In the genomic region with DNA sequence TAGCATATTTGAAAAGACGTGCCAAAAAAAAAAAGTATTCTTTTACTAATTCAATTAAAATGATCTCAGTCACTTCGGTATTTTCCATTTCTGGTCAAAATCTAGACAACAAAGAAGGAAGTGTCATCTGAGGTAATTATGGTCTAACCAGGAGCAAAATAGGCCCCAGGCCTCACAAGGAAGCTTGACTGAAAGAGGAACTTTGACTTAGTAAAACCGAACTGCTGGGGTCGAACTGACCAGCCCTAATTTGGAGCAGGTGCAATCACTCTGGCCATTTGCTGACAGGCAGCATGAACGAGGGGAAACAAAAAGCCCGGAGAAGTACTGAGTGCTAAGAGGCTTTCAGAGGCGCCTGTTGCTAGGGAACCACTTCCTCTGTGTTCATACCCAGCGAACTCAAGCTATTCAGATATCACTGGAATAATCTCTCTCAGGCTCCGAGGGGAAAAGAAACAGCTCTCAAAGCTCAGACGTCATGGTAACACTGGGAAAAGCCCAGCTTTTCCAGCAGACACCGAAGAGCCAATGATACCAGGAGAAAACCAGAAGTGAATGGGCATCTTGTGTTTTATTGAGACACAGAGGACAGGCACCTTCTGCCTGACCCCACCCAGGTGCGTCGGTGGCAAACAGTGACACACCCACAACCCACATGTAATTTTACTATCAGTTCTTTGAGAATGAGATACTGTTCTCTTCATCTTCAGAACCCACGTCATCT, we compare ENCODE assay signal across 8 cellular contexts.
A peak's percentile ranks its signal among the peaks of the same experiment; 100 is the strongest.
DNase-seq lines count a peak whose midpoint lies in the region; ATAC-seq and TF ChIP-seq lines count a peak whose summit lies in the region.

No MANE protein-coding gene starts in this region.

- no peak for TF ChIP-seq CTCF in endodermal cell (conservative IDR thresholded peaks at IDR 0.05)

- H3K9me3 ChIP-seq in endodermal cell (ENCODE audit: control insufficient read depth, low read length) (peaks cover under 1% of the 10 kb centered on the region), muscle layer of duodenum (ENCODE audit: control insufficient read depth in 1 of 2, low read length in 2 of 2) (no peaks in the 10 kb centered on the region)

- 44 to 70% methylated on average over 11 to 14 of the region's 14 CpGs for WGBS in endodermal cell (ENCODE audit: insufficient coverage in 1 of 2, insufficient read length in 1 of 2), 2 experiments

- H3K4me1 Mint-ChIP-seq in endodermal cell, result peaks cover 48% of the 10 kb centered on the region

- no peaks in the 10 kb centered on the region for H3K27me3 Mint-ChIP-seq in endodermal cell (ENCODE audit: insufficient read depth)

- H3K36me3 ChIP-seq in endodermal cell (ENCODE audit: control insufficient read depth, insufficient read depth, low read length), result no peaks in the 10 kb centered on the region
- no peaks in the 10 kb centered on the region for H3K36me3 ChIP-seq in muscle layer of duodenum (ENCODE audit: control insufficient read depth in 1 of 2, insufficient read depth in 2 of 2, low read length in 2 of 2)

- H3K4me1 ChIP-seq in endodermal cell (ENCODE audit: control insufficient read depth, insufficient read depth, low read length) (peaks cover 11% of the 10 kb centered on the region), muscle layer of duodenum (ENCODE audit: control insufficient read depth in 1 of 2, insufficient read depth in 2 of 2, low read length in 2 of 2) (peaks cover 7 to 28% of the 10 kb centered on the region in 2 donors)

- H3K27me3 ChIP-seq in endodermal cell (ENCODE audit: control insufficient read depth, insufficient read depth, low read length, poor library complexity, severe bottlenecking) (no peaks in the 10 kb centered on the region), muscle layer of duodenum (ENCODE audit: low read depth, low read length) (no peaks in the 10 kb centered on the region)

- DNase-seq in NCI-H345 (lab: John Stamatoyannopoulos, UW) (peak; percentile 90), endodermal cell (peak; percentile 60), NCI-H2171 (lab: John Stamatoyannopoulos, UW) (no peak)
- DNase-seq in activated CD8-positive, alpha-beta memory T cell treated with anti-CD3 and anti-CD28 coated beads for 4 hours (ENCODE audit: low read depth in 2 of 2), result peak; percentile 39 to 58
- peak; percentile 36 for DNase-seq in stimulated activated CD8-positive, alpha-beta memory T cell treated with anti-CD3 and anti-CD28 coated beads, Interleukin-4, amount 100 ng/mL, for 24 hours (ENCODE audit: low read depth)

- peak overlapping the region; percentile 93 for H3K27ac ChIP-seq in endodermal cell (ENCODE audit: low read depth, low read length)
- peak overlapping the region; percentile 71 for H3K27ac ChIP-seq in muscle layer of duodenum (ENCODE audit: low read length)

- H3K4me3 Mint-ChIP-seq in endodermal cell, result no peak overlapping the region

- no peaks in the 10 kb centered on the region for H3K36me3 Mint-ChIP-seq in endodermal cell (ENCODE audit: low read depth)

- H3K27ac Mint-ChIP-seq in endodermal cell, result peak overlapping the region; percentile 85

- no peak overlapping the region for H3K4me3 ChIP-seq in endodermal cell (ENCODE audit: low read length)
- H3K4me3 ChIP-seq in muscle layer of duodenum (ENCODE audit: low read depth in 1 of 2, low read length in 2 of 2), result peak overlapping the region in 1 of 2 donors; percentile 16

- H3K9me3 Mint-ChIP-seq in endodermal cell, result peaks cover 9% of the 10 kb centered on the region

- ATAC-seq in GM18520 (IDR thresholded peaks at IDR 0.05; ENCODE audit: unreplicated experiment) (peak; percentile 86), HG03025 (IDR thresholded peaks at IDR 0.05; ENCODE audit: low FRiP score, unreplicated experiment) (peak; percentile 98)

- H3K9ac ChIP-seq in endodermal cell (ENCODE audit: extremely low read depth, low read length, poor library complexity, severe bottlenecking), result peak overlapping the region; percentile 50
